ENCODE assay signal across 15 cellular contexts in the genomic region with DNA sequence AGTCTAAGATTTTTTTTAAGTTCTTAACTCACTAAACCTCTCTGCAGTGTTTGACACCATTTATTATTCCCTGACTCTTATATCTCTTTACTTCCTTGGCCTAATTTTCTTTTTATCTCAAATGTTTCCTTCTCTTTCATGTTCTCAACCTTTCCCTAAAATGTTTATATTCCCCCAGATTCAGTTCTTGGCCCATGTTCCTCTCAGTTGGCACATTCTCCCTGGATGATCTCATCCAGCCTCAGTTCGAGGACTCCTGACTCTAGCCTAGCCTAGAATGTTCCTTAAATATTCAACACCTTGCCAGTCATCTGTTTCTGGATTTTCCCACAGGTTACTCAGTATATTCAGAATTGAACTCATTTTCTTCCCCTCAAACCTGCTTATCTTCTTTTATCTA.
"Had no signal": no experiment of that assay in that cellular context is flagged by ENCODE, and none has a peak within 500 bp of the region (broad histone marks: within the 10 kb centered on the region; RNA-seq: fewer than 3 reads in every experiment).

No MANE protein-coding gene starts in this region.

- H3K4me3 Mint-ChIP-seq: activated naive CD8-positive, alpha-beta T cell; naive B cell had no signal

- H3K4me1 Mint-ChIP-seq: naive B cell had no signal

- H3K27me3 ChIP-seq: vagina had no signal

- H3K4me1 ChIP-seq: esophagus squamous epithelium, tibial artery, vagina had no signal

- DNase-seq: activated CD4-positive, alpha-beta T cell treated with anti-CD3 and anti-CD28 coated beads, Interleukin-2, amount 50 U/mL, for 4 hours; activated gamma-delta T cell; activated T-cell treated with anti-CD3 and anti-CD28 coated beads, Interleukin-2, amount 50 U/mL, for 48 hours; esophagus squamous epithelium; hypothalamus; naive B cell; retina; small intestine; tibial artery had no signal

- ATAC-seq: activated CD4-positive, CD25-positive, alpha-beta regulatory T cell treated with anti-CD3 and anti-CD28 coated beads, Interleukin-2, amount 50 U/mL, for 24 hours had no signal

- H3K9me3 Mint-ChIP-seq: naive B cell had no signal

- H2AFZ ChIP-seq: parathyroid adenoma had no signal

- FAIRE-seq: colon, small intestine had no signal

- H3K36me3 Mint-ChIP-seq: activated naive CD8-positive, alpha-beta T cell; naive B cell had no signal

- H3K27ac Mint-ChIP-seq: activated naive CD8-positive, alpha-beta T cell; naive B cell had no signal

- H3K27ac ChIP-seq: esophagus squamous epithelium, parathyroid adenoma, tibial artery, vagina had no signal

- H3K36me3 ChIP-seq: esophagus squamous epithelium, tibial artery, vagina had no signal

- H3K9ac ChIP-seq: parathyroid adenoma had no signal

- H3K9me3 ChIP-seq: esophagus squamous epithelium, tibial artery, vagina had no signal

- H3K4me3 ChIP-seq: esophagus squamous epithelium, lung, tibial artery, vagina had no signal
